1 cellular context compared by ENCODE assay signal in genomic region chr22:46678003-46678657, GRCh38.
TF ChIP-seq lines count a peak whose summit lies in the region.

No MANE protein-coding gene starts in this region.

TF ChIP-seq in GM23338, 12 proteins besides CTCF, POLR2A, EP300 and RAD21:
- TF ChIP-seq ZNF462 (CRISPR knock-in tag; IDR thresholded peaks at IDR 0.05) (no peak), JUNB (IDR thresholded peaks at IDR 0.05; ENCODE audit: unreplicated experiment) (no peak), EZH2phosphoT487 (IDR thresholded peaks at IDR 0.05; ENCODE audit: unreplicated experiment) (no peak), POLR2AphosphoS5 (IDR thresholded peaks at IDR 0.05; ENCODE audit: low read depth) (no peak), ZNF114 (CRISPR knock-in tag; IDR thresholded peaks at IDR 0.05) (no peak), ETS1 (IDR thresholded peaks at IDR 0.05) (no peak), REST (IDR thresholded peaks at IDR 0.05; ENCODE audit: unreplicated experiment) (no peak), NANOG (IDR thresholded peaks at IDR 0.05; ENCODE audit: borderline replicate concordance) (no peak), ZNF331 (CRISPR knock-in tag; IDR thresholded peaks at IDR 0.05; ENCODE audit: low read depth) (no peak), STAT1 (IDR thresholded peaks at IDR 0.05; ENCODE audit: unreplicated experiment) (no peak), CREB1 (CRISPR knock-in tag; IDR thresholded peaks at IDR 0.05; ENCODE audit: low read depth) (no peak), EZH2 (IDR thresholded peaks at IDR 0.05; ENCODE audit: low read depth, unreplicated experiment) (no peak)
TF ChIP-seq in GM23338: peak in this region for 0.
